Comparison of ENCODE assay signal across 24 cellular contexts in genomic region chr19:35760711-35761349, GRCh38. TPM values are rescaled to one million over a fixed set of nuclear protein-coding genes. Genes with fewer than 3 reads are reported as not detected.
"Had no signal": no experiment of that assay in that cellular context is flagged by ENCODE, and none has a peak within 500 bp of the region (broad histone marks: within the 10 kb centered on the region; RNA-seq: fewer than 3 reads in every experiment).

No MANE protein-coding gene starts in this region.

- H3K9me3 Mint-ChIP-seq: activated naive CD8-positive, alpha-beta T cell treated with anti-CD3 and anti-CD28 coated beads, Interleukin-2, amount 50 U/mL, for 24 hours; naive B cell; T-helper 2 cell treated with Interferon-gamma antibody and Interleukin-4, amounts not matched to agents 5 μg/mL and 100 μg/mL, for 36 hours had no signal

- DNase-seq: activated CD4-positive, alpha-beta T cell treated with anti-CD3 and anti-CD28 coated beads, Interleukin-2, amount 50 U/mL, for 4 hours; activated naive CD4-positive, alpha-beta T cell; activated naive CD8-positive, alpha-beta T cell treated with anti-CD3 and anti-CD28 coated beads, Interleukin-2, amount 50 U/mL, for 24 hours; activated T-cell treated with anti-CD3 and anti-CD28 coated beads for 4 hours; aorta; dermis blood vessel endothelial cell; gastrocnemius medialis; heart right ventricle; left colon; naive B cell; nucleus accumbens; stimulated activated CD4-positive, alpha-beta T cell treated with anti-CD3 and anti-CD28 coated beads, Interleukin-15, amount 100 ng/mL, for 24 hours; stimulated activated CD4-positive, alpha-beta T cell treated with anti-CD3 and anti-CD28 coated beads, Interleukin-4, amount 100 ng/mL, for 24 hours; stimulated activated naive CD4-positive, alpha-beta T cell treated with Interleukin-2 at 50 U/mL for 16 hours; substantia nigra; SW 1271; transverse colon had no signal

- H3K27ac ChIP-seq: gastrocnemius medialis, heart right ventricle, right atrium auricular region, skin epidermis, transverse colon had no signal

- H3K4me3 Mint-ChIP-seq: activated naive CD8-positive, alpha-beta T cell treated with anti-CD3 and anti-CD28 coated beads, Interleukin-2, amount 50 U/mL, for 24 hours; T-helper 2 cell treated with Interferon-gamma antibody and Interleukin-4, amounts not matched to agents 5 μg/mL and 100 μg/mL, for 36 hours had no signal

- H3K36me3 Mint-ChIP-seq: naive B cell had no signal

- H3K9me3 ChIP-seq: breast epithelium, gastrocnemius medialis, right atrium auricular region, transverse colon had no signal

- H3K4me3 ChIP-seq: breast epithelium, gastrocnemius medialis, heart right ventricle, lung, right atrium auricular region, skin epidermis, transverse colon had no signal

- H3K27ac Mint-ChIP-seq: activated naive CD8-positive, alpha-beta T cell treated with anti-CD3 and anti-CD28 coated beads, Interleukin-2, amount 50 U/mL, for 24 hours; naive B cell; T-helper 2 cell treated with Interferon-gamma antibody and Interleukin-4, amounts not matched to agents 5 μg/mL and 100 μg/mL, for 36 hours had no signal

- ATAC-seq: activated CD4-positive, CD25-positive, alpha-beta regulatory T cell treated with anti-CD3 and anti-CD28 coated beads, Interleukin-2, amount 50 U/mL, for 24 hours; activated naive CD8-positive, alpha-beta T cell treated with anti-CD3 and anti-CD28 coated beads, Interleukin-2, amount 50 U/mL, for 24 hours; gastrocnemius medialis; heart right ventricle; left colon had no signal

- H3K27me3 ChIP-seq: breast epithelium, gastrocnemius medialis, right atrium auricular region had no signal

RNA-seq across cellular contexts. Expression of gene HSPB6, which starts 4.0 kb away (rescaled TPM):
- total RNA-seq: cerebellum had no signal
